ENCODE assay signal across 15 cellular contexts in genomic region chr13:25981060-25981459, GRCh38.
"Had no signal": no experiment of that assay in that cellular context is flagged by ENCODE, and none has a peak within 500 bp of the region (broad histone marks: within the 10 kb centered on the region; RNA-seq: fewer than 3 reads in every experiment).

No MANE protein-coding gene starts in this region.

- ATAC-seq: effector memory CD8-positive, alpha-beta T cell; foreskin keratinocyte; left cardiac atrium; right cardiac atrium had no signal

- DNase-seq: effector memory CD8-positive, alpha-beta T cell; esophagus squamous epithelium; foreskin keratinocyte; kidney; left cardiac atrium; left ventricle myocardium inferior; lower lobe of right lung; occipital lobe; pancreas; right cardiac atrium; small intestine; stimulated activated CD4-positive, alpha-beta T cell treated with anti-CD3 and anti-CD28 coated beads, Interleukin-12 subunit alpha, Interleukin-12 subunit beta, amount 100 ng/mL, for 4 hours; stimulated activated naive CD4-positive, alpha-beta T cell; stomach; transverse colon had no signal
